Comparison of ENCODE assay signal across 10 cellular contexts in the genomic region with DNA sequence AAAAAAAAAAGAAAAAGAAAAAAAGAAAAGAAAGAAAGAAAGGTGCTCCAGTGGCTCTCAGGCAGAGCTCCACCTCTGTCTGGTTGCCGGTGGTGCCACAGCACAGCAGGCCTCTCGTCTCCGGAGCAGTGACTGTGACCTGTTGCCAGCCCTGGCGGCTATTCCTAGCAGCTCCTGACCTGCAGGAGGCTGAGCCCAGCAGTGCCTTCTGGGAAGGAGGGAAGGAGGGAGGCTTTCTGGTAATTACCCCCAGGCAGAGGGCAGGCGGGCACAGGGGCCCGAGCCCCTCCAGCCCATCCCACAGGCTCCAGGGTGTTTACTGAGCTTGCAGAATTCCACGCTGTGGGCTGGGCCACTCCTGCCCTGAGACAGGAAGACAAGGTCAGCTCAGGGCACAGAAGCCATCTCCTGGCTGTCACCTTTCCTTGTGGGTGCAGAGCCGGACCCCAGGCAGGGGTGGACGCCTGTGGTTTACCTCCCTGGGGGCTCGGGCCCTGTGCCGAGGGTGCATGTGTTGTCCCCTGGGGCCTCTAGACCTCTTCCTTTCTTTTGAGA.
A peak's percentile ranks its signal among the peaks of the same experiment; 100 is the strongest.
DNase-seq lines count a peak whose midpoint lies in the region; ATAC-seq, FAIRE-seq and TF ChIP-seq lines count a peak whose summit lies in the region.
"Had no signal": no experiment of that assay in that cellular context is flagged by ENCODE, and none has a peak within 500 bp of the region (broad histone marks: within the 10 kb centered on the region; RNA-seq: fewer than 3 reads in every experiment).

No MANE protein-coding gene starts in this region.

- DNase-seq in GM18507 (ENCODE audit: extremely low spot score, insufficient read length, low read depth) (no peak), OCI-LY7 (ENCODE audit: low spot score) (peak; percentile 85), heart right ventricle (peak; percentile 64 to 71), small intestine (no peak), NCI-H82 treated with DMSO at 0.1 percent for 48 hours (lab: John Stamatoyannopoulos, UW; ENCODE audit: unreplicated experiment) (no peak), DMS153 (lab: John Stamatoyannopoulos, UW) (no peak), ascending aorta (ENCODE audit: low spot score in 2 of 2) (no peak)
- DNase-seq: NCI-H446; stimulated activated CD4-positive, alpha-beta T cell treated with anti-CD3 and anti-CD28 coated beads, Interleukin-2, amount 100 ng/mL, for 24 hours had no signal

- no TSS peak for BruUV-seq in OCI-LY7 (replicated peaks; lab: Mats Ljungman, UMichigan)

- intact Hi-C loops in OCI-LY7 (cut with micrococcal nuclease; ENCODE audit: unreplicated experiment), result loop anchor here (5.0 to 10.0 kb wide), 2 partner anchors 292 to 530 kb away; partner anchors contain the start of genes IZUMO4 and MOB3A
- intact Hi-C loops in heart right ventricle (cut with DNase I), result no loop called here
- intact Hi-C loops in ascending aorta (cut with DNase I), result loop anchor here (5.0 kb wide), 2 partner anchors 82 to 147 kb away; partner anchors contain the start of gene GADD45B

- POLR2A ChIA-PET in OCI-LY7 (lab: Charles Lee), result interaction anchor here (0.5 to 1.2 kb wide), 4 partner anchors 15 to 402 kb away, joined by 3 to 5 read pairs (median 4); no protein-coding TSS in a partner anchor

- no peaks in the 10 kb centered on the region for H4K20me1 ChIP-seq in OCI-LY7 (ENCODE audit: insufficient read depth, low read length)

- FAIRE-seq in GM18507 (lab: Jason Lieb, UNC) (peak; percentile 57), small intestine (lab: Jason Lieb, UNC) (no peak)

- H3K27me3 ChIP-seq in heart right ventricle (no peaks in the 10 kb centered on the region), small intestine (ENCODE audit: control insufficient read depth in 2 of 2, insufficient read depth in 2 of 2, low read length in 2 of 2) (no peaks in the 10 kb centered on the region), ascending aorta (no peaks in the 10 kb centered on the region)

- CTCF ChIA-PET in OCI-LY7 (lab: Charles Lee; ENCODE audit: unreplicated experiment), result interaction anchor here (1.0 kb wide), 1 partner anchor 148 kb away, joined by 4 read pairs; the partner anchor contains the start of gene GADD45B

- peak overlapping the region; percentile 5; the same call in 1 of the 2 replicates for H2AFZ ChIP-seq in OCI-LY7 (ENCODE audit: low read length)

- H3K79me2 ChIP-seq in OCI-LY7 (ENCODE audit: insufficient read depth, low read depth, low read length), result peaks cover 5% of the 10 kb centered on the region; the same call in 1 of the 2 replicates

- H3K36me3 ChIP-seq in OCI-LY7 (ENCODE audit: insufficient read depth, low read length), result peaks cover 12% of the 10 kb centered on the region
- no peaks in the 10 kb centered on the region for H3K36me3 ChIP-seq in heart right ventricle
- no peaks in the 10 kb centered on the region for H3K36me3 ChIP-seq in small intestine (ENCODE audit: control insufficient read depth in 2 of 2, insufficient read depth in 2 of 2, low read length in 2 of 2)
- no peaks in the 10 kb centered on the region for H3K36me3 ChIP-seq in ascending aorta

- H3K4me2 ChIP-seq in OCI-LY7 (ENCODE audit: low read length), result peak overlapping the region; percentile 73

- peak overlapping the region; percentile 93 for H3K27ac ChIP-seq in OCI-LY7 (ENCODE audit: low read depth, low read length, poor library complexity, severe bottlenecking)
- peak overlapping the region; percentile 43 to 88 (median 78) for H3K27ac ChIP-seq in heart right ventricle
- H3K27ac ChIP-seq in small intestine (ENCODE audit: low read depth in 1 of 2, low read length in 1 of 2), result peak overlapping the region; percentile 5 to 18
- H3K27ac ChIP-seq in ascending aorta, result peak overlapping the region in 1 of 2 donors; percentile 28

- H3K9me3 ChIP-seq in OCI-LY7 (ENCODE audit: low read length) (peaks cover 12% of the 10 kb centered on the region), heart right ventricle (no peaks in the 10 kb centered on the region), small intestine (ENCODE audit: control insufficient read depth, low read depth) (no peaks in the 10 kb centered on the region), ascending aorta (no peaks in the 10 kb centered on the region)

- H3K9me2 ChIP-seq in OCI-LY7 (ENCODE audit: insufficient read depth, low read length), result no peaks in the 10 kb centered on the region

- WGBS in heart right ventricle, 2 donors, result 26 to 37% methylated on average over 11 of the region's 11 CpGs
- WGBS in small intestine, 3 donors, result 46 to 66% (median 52%) methylated on average over 11 of the region's 11 CpGs

- peak; percentile 60 to 81 (median 72) for ATAC-seq in heart right ventricle
- ATAC-seq in GM19452 (IDR thresholded peaks at IDR 0.05; ENCODE audit: unreplicated experiment), result no peak

- H3K4me1 ChIP-seq in OCI-LY7 (ENCODE audit: insufficient read depth, low read length, poor library complexity, severe bottlenecking) (peaks cover 90% of the 10 kb centered on the region), heart right ventricle (peaks cover 11 to 82% (median 32%) of the 10 kb centered on the region in 9 donors), small intestine (ENCODE audit: control insufficient read depth in 2 of 2, insufficient read depth in 1 of 2, low read depth in 1 of 2, low read length in 1 of 2) (peaks cover 3 to 4% of the 10 kb centered on the region in 2 donors), ascending aorta (peaks cover 17 to 18% of the 10 kb centered on the region in 2 donors)

- H3K4me3 ChIP-seq in OCI-LY7 (ENCODE audit: low read depth, low read length, poor library complexity, severe bottlenecking), result peak overlapping the region; percentile 62
- no peak overlapping the region for H3K4me3 ChIP-seq in heart right ventricle
- no peak overlapping the region for H3K4me3 ChIP-seq in small intestine (ENCODE audit: low read depth in 1 of 2, low read length in 2 of 2)
- H3K4me3 ChIP-seq in ascending aorta, result no peak overlapping the region

- no peak for TF ChIP-seq CTCF in OCI-LY7 (conservative IDR thresholded peaks at IDR 0.05; ENCODE audit: low read length)
- TF ChIP-seq CTCF in heart right ventricle (IDR thresholded peaks at IDR 0.05), result peak in 5 of 9 donors; percentile 8 to 35 (median 30)
- TF ChIP-seq CTCF in ascending aorta (IDR thresholded peaks at IDR 0.05), result peak in 1 of 3 experiments; percentile 17

Comparison
In these comparisons a context has a peak if more than half of its experiments do, and no peak if none do; other contexts are left out.
1. DNase-seq: peak in OCI-LY7 (single experiment) and heart right ventricle (2 of 2); none in GM18507 (single experiment), small intestine (single experiment), NCI-H82 treated with DMSO at 0.1 percent for 48 hours (single experiment), DMS153 (single experiment) and ascending aorta (0 of 2).
2. intact Hi-C loops: an anchor here in OCI-LY7 (5.0 to 10.0 kb wide) and ascending aorta (5.0 kb wide); none called in heart right ventricle.